Comparison of ENCODE assay signal across 22 cellular contexts in the genomic region with DNA sequence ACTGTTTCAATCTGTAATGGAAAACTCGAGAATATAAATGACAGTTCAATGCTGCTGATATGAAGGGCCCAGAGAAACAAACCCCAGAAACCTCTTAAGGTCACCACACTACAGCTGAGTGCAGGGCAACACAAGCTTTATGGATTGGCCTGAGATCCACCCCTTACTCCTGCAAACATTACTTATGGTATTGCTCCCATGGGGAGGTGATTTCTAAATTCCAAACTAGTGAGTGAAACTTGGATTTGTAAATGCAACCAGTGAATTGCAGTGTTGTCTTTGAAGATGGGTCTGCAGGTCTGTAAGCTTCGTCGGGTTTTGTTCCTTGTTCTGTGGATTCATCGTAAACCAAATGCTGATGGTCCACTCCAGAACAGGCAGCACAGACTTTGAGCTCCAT.
DNase-seq lines count a peak whose midpoint lies in the region; ATAC-seq, FAIRE-seq and TF ChIP-seq lines count a peak whose summit lies in the region.
"Had no signal": no experiment of that assay in that cellular context is flagged by ENCODE, and none has a peak within 500 bp of the region (broad histone marks: within the 10 kb centered on the region; RNA-seq: fewer than 3 reads in every experiment).

No MANE protein-coding gene starts in this region.

- H3K27me3 Mint-ChIP-seq in T-helper 17 cell, result peaks cover 10% of the 10 kb centered on the region
- H3K27me3 Mint-ChIP-seq: CD4-positive, alpha-beta T cell had no signal

- H3K27ac ChIP-seq in cingulate gyrus (ENCODE audit: low read depth, low read length) (peak overlapping the region; percentile 25), smooth muscle cell (ENCODE audit: low read depth) (peak overlapping the region; percentile 46)
- H3K27ac ChIP-seq: left lung, parathyroid adenoma had no signal

- no peaks in the 10 kb centered on the region for H3K36me3 ChIP-seq in smooth muscle cell (ENCODE audit: low read depth)
- no peaks in the 10 kb centered on the region for H3K36me3 ChIP-seq in mucosa of descending colon (ENCODE audit: low read depth)
- H3K36me3 ChIP-seq: left lung, vagina had no signal

- H3K4me1 ChIP-seq in smooth muscle cell (ENCODE audit: low read depth) (no peaks in the 10 kb centered on the region), mucosa of descending colon (ENCODE audit: low read depth) (no peaks in the 10 kb centered on the region)
- H3K4me1 ChIP-seq: left lung, parathyroid adenoma had no signal

- H3K4me2 ChIP-seq in smooth muscle cell, result peak overlapping the region; percentile 22

- 65% methylated on average over 4 of the region's 4 CpGs for WGBS in smooth muscle cell (ENCODE audit: low lambda C conversion rate)

- H3K4me1 Mint-ChIP-seq in T-helper 17 cell, result peaks cover 41% of the 10 kb centered on the region
- H3K4me1 Mint-ChIP-seq: natural killer cell had no signal

- H3K9ac ChIP-seq in smooth muscle cell (ENCODE audit: low read depth), result no peak overlapping the region
- H3K9ac ChIP-seq: parathyroid adenoma had no signal

- H3K9me3 ChIP-seq in T-helper 17 cell (ENCODE audit: control insufficient read depth, low read length, poor library complexity, severe bottlenecking) (no peaks in the 10 kb centered on the region), smooth muscle cell (replicated peaks; ENCODE audit: low read depth) (no peaks in the 10 kb centered on the region), mucosa of descending colon (no peaks in the 10 kb centered on the region)
- H3K9me3 ChIP-seq: left lung, vagina had no signal

- no peak for TF ChIP-seq POLR2A in GM12892 (IDR thresholded peaks at IDR 0.05; ENCODE audit: low read depth, low read length)

- H3F3A ChIP-seq in smooth muscle cell (ENCODE audit: low read depth), result no peaks in the 10 kb centered on the region

- H3K27me3 ChIP-seq in smooth muscle cell (ENCODE audit: low read depth), result no peaks in the 10 kb centered on the region
- H3K27me3 ChIP-seq: left lung, vagina had no signal

- H3K27ac Mint-ChIP-seq in T-helper 17 cell, result peak overlapping the region; percentile 16
- H3K27ac Mint-ChIP-seq: activated naive CD8-positive, alpha-beta T cell treated with anti-CD3 and anti-CD28 coated beads for 36 hours; CD4-positive, alpha-beta T cell; natural killer cell had no signal

- ATAC-seq in T-helper 17 cell (no peak), mucosa of descending colon (no peak)
- ATAC-seq: HCT116, left lung, natural killer cell, right cardiac atrium had no signal

- no peaks in the 10 kb centered on the region for H3K79me2 ChIP-seq in smooth muscle cell (ENCODE audit: low read depth)
- H3K79me2 ChIP-seq: parathyroid adenoma had no signal

- H2AFZ ChIP-seq in smooth muscle cell (ENCODE audit: low read depth), result no peak overlapping the region
- H2AFZ ChIP-seq: parathyroid adenoma had no signal

- no peak overlapping the region for H3K4me3 ChIP-seq in smooth muscle cell
- H3K4me3 ChIP-seq in mucosa of descending colon, result no peak overlapping the region
- H3K4me3 ChIP-seq: left lung, vagina had no signal

- FAIRE-seq in GM12892 (lab: Jason Lieb, UNC), result peak; percentile 85
- FAIRE-seq: G401.6 had no signal

- no peak overlapping the region for H3K4me3 Mint-ChIP-seq in T-helper 17 cell
- H3K4me3 Mint-ChIP-seq: activated naive CD8-positive, alpha-beta T cell treated with anti-CD3 and anti-CD28 coated beads for 36 hours; brain; CD4-positive, alpha-beta T cell; mesothelial cell of epicardium; natural killer cell had no signal

- H3K36me3 Mint-ChIP-seq in T-helper 17 cell (ENCODE audit: low read depth), result no peaks in the 10 kb centered on the region
- H3K36me3 Mint-ChIP-seq: activated naive CD8-positive, alpha-beta T cell treated with anti-CD3 and anti-CD28 coated beads for 36 hours; natural killer cell had no signal

- intact Hi-C loops in mucosa of descending colon (cut with DNase I, micrococcal nuclease), result no loop called here

- no peaks in the 10 kb centered on the region for H4K20me1 ChIP-seq in smooth muscle cell (ENCODE audit: low read depth)

- TF ChIP-seq CTCF in smooth muscle cell (IDR thresholded peaks at IDR 0.05; ENCODE audit: borderline replicate concordance, insufficient read depth, poor library complexity, severe bottlenecking) (no peak), mucosa of descending colon (IDR thresholded peaks at IDR 0.05) (no peak)

- DNase-seq in GM12892 (ENCODE audit: insufficient read length) (no peak), T-helper 17 cell (no peak), smooth muscle cell (lab: John Stamatoyannopoulos, UW; ENCODE audit: unreplicated experiment) (no peak), NCI-H2227 (lab: John Stamatoyannopoulos, UW; ENCODE audit: unreplicated experiment) (no peak), mucosa of descending colon (no peak)
- no peak for DNase-seq in effector CD4-positive, alpha-beta T cell
- DNase-seq: activated CD4-positive, CD25-positive, alpha-beta regulatory T cell; activated naive CD8-positive, alpha-beta T cell treated with anti-CD3 and anti-CD28 coated beads for 36 hours; CD4-positive, alpha-beta T cell; cortex of kidney; KG1; left lung; natural killer cell; NCI-H1694; right cardiac atrium had no signal
